ENCODE assay signal across 17 cellular contexts in genomic region chr6:124334359-124334758, GRCh38.
"Had no signal": no experiment of that assay in that cellular context is flagged by ENCODE, and none has a peak within 500 bp of the region (broad histone marks: within the 10 kb centered on the region; RNA-seq: fewer than 3 reads in every experiment).

No MANE protein-coding gene starts in this region.

- H3K27me3 Mint-ChIP-seq: naive B cell, progenitor cell of endocrine pancreas had no signal

- H3K9me3 Mint-ChIP-seq: nephron, type B pancreatic cell had no signal

- H3K36me3 ChIP-seq: heart left ventricle, pancreas had no signal

- ATAC-seq: esophagus mucosa, heart left ventricle, left colon, pancreas, right cardiac atrium had no signal

- H3K27ac ChIP-seq: dorsolateral prefrontal cortex, heart left ventricle, pancreas had no signal

- H3K27me3 ChIP-seq: dorsolateral prefrontal cortex, heart left ventricle, pancreas had no signal

- H3K36me3 Mint-ChIP-seq: naive B cell, type B pancreatic cell had no signal

- DNase-seq: dorsolateral prefrontal cortex; effector CD8-positive, alpha-beta T cell; heart left ventricle; hippocampal formation; left colon; mesendoderm; naive B cell; occipital lobe; pancreas; right cardiac atrium; stimulated activated CD4-positive, alpha-beta T cell treated with anti-CD3 and anti-CD28 coated beads, Interleukin-2, amount 100 ng/mL, for 48 hours; stimulated activated naive CD4-positive, alpha-beta T cell treated with Interleukin-2 at 50 U/mL for 16 hours had no signal

- H3K9me3 ChIP-seq: heart left ventricle, pancreas had no signal

- H3K4me1 Mint-ChIP-seq: naive B cell, nephron had no signal

- H3K4me3 Mint-ChIP-seq: naive B cell, nephron, type B pancreatic cell had no signal

- H3K27ac Mint-ChIP-seq: naive B cell, nephron, progenitor cell of endocrine pancreas, type B pancreatic cell had no signal

- H3K4me1 ChIP-seq: heart left ventricle, pancreas had no signal

- H3K4me3 ChIP-seq: dorsolateral prefrontal cortex, heart left ventricle, pancreas, smooth muscle cell had no signal
